In genomic region chr16:73418746-73419145, GRCh38 we compare ENCODE assay signal across 20 cellular contexts.
"Had no signal": no experiment of that assay in that cellular context is flagged by ENCODE, and none has a peak within 500 bp of the region (broad histone marks: within the 10 kb centered on the region; RNA-seq: fewer than 3 reads in every experiment).

No MANE protein-coding gene starts in this region.

- H3K4me3 Mint-ChIP-seq: activated CD4-positive, alpha-beta memory T cell treated with anti-CD3 and anti-CD28 coated beads, Interleukin-2, amount 10 ng/mL, durations not matched to agents 7 days and 5 days; activated CD4-positive, alpha-beta T cell treated with anti-CD3 and anti-CD28 coated beads, Interleukin-2, amount 10 ng/mL, durations not matched to agents 7 days and 5 days; activated naive CD4-positive, alpha-beta T cell treated with anti-CD3 and anti-CD28 coated beads for 36 hours; activated naive CD8-positive, alpha-beta T cell; activated T-helper 17 cell treated with anti-CD3 and anti-CD28 coated beads, Interleukin-2, amount 50 U/mL, for 72 hours; T-cell had no signal

- H3K4me1 Mint-ChIP-seq: activated CD4-positive, alpha-beta memory T cell treated with anti-CD3 and anti-CD28 coated beads, Interleukin-2, amount 10 ng/mL, durations not matched to agents 7 days and 5 days; activated CD4-positive, alpha-beta T cell treated with anti-CD3 and anti-CD28 coated beads, Interleukin-2, amount 10 ng/mL, durations not matched to agents 7 days and 5 days; activated T-helper 17 cell treated with anti-CD3 and anti-CD28 coated beads, Interleukin-2, amount 50 U/mL, for 72 hours; T-cell had no signal

- DNase-seq: activated CD4-positive, alpha-beta memory T cell treated with anti-CD3 and anti-CD28 coated beads, Interleukin-2, amount 10 ng/mL, durations not matched to agents 7 days and 5 days; activated CD4-positive, alpha-beta T cell treated with anti-CD3 and anti-CD28 coated beads, Interleukin-2, amount 10 ng/mL, durations not matched to agents 7 days and 5 days; activated CD4-positive, CD25-positive, alpha-beta regulatory T cell; activated gamma-delta T cell; activated naive CD4-positive, alpha-beta T cell treated with anti-CD3 and anti-CD28 coated beads for 36 hours; activated T-cell treated with anti-CD3 and anti-CD28 coated beads for 4 hours; activated T-cell treated with anti-CD3 and anti-CD28 coated beads, Interleukin-2, amount 50 U/mL, for 48 hours; caudate nucleus; NCI-H1048; NCI-H146; NCI-H187 treated with DMSO at 0.1 percent for 48 hours; NCI-H2081 treated with DMSO at 0.1 percent for 48 hours; NCI-H446; NCI-H526; NCI-H82; T-cell had no signal

- H3K4me3 ChIP-seq: SK-N-MC had no signal

- H3K27me3 Mint-ChIP-seq: activated CD4-positive, alpha-beta memory T cell treated with anti-CD3 and anti-CD28 coated beads, Interleukin-2, amount 10 ng/mL, durations not matched to agents 7 days and 5 days; activated CD4-positive, alpha-beta T cell treated with anti-CD3 and anti-CD28 coated beads, Interleukin-2, amount 10 ng/mL, durations not matched to agents 7 days and 5 days; activated T-helper 17 cell treated with anti-CD3 and anti-CD28 coated beads, Interleukin-2, amount 50 U/mL, for 72 hours had no signal

- H3K27ac ChIP-seq: SK-N-MC, VCaP had no signal

- H3K9me3 Mint-ChIP-seq: activated CD4-positive, alpha-beta T cell treated with anti-CD3 and anti-CD28 coated beads, Interleukin-2, amount 10 ng/mL, durations not matched to agents 7 days and 5 days; activated T-helper 17 cell treated with anti-CD3 and anti-CD28 coated beads, Interleukin-2, amount 50 U/mL, for 72 hours; T-cell had no signal

- H3K36me3 Mint-ChIP-seq: activated naive CD8-positive, alpha-beta T cell; T-cell had no signal

- H3K27ac Mint-ChIP-seq: activated CD4-positive, alpha-beta memory T cell treated with anti-CD3 and anti-CD28 coated beads, Interleukin-2, amount 10 ng/mL, durations not matched to agents 7 days and 5 days; activated CD4-positive, alpha-beta T cell treated with anti-CD3 and anti-CD28 coated beads, Interleukin-2, amount 10 ng/mL, durations not matched to agents 7 days and 5 days; activated naive CD4-positive, alpha-beta T cell treated with anti-CD3 and anti-CD28 coated beads for 36 hours; activated naive CD8-positive, alpha-beta T cell; activated T-helper 17 cell treated with anti-CD3 and anti-CD28 coated beads, Interleukin-2, amount 50 U/mL, for 72 hours; T-cell had no signal
